ENCODE assay signal across 9 cellular contexts in the genomic region with DNA sequence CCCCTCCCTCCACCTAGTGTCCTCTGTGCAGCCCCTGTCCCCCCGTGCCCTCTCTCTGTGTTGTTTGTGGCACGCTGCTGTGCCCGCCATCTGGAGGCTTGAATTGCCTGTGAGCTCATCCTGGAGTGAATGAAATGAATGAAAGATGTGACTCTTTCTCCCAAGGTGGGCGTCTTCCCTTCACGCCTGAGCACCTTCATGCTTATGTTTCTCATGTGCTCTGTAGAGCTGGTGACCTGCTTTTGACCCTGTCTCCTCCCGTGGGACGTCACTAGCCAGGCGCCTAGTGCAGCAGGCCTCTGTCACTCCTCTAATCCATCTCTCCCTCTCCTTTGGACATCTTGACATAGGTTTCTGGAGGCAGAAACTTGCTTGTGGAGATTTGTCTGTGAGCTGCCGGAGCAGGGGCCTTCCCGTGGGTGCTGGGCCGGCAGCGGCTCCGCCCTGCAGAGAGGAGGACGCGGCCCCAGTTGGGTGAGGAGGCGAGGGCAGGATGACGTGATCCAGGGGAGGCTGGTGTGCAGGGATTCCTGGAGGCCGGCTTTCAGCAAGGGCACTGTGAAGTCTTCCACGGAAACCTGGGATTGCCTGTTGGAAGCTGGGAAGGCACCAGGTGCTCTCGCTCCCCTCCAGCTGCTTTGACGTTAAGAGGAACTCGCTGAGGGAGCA. TPM values are rescaled to one million over a fixed set of nuclear protein-coding genes. Genes with fewer than 3 reads are reported as not detected.
DNase-seq lines count a peak whose midpoint lies in the region; ATAC-seq and TF ChIP-seq lines count a peak whose summit lies in the region.
"Had no signal": no experiment of that assay in that cellular context is flagged by ENCODE, and none has a peak within 500 bp of the region (broad histone marks: within the 10 kb centered on the region; RNA-seq: fewer than 3 reads in every experiment).

No MANE protein-coding gene starts in this region.

- H3K9me2 ChIP-seq in MM.1S (replicated peaks; ENCODE audit: insufficient read depth, low read length), result no peaks in the 10 kb centered on the region

- H3K9ac ChIP-seq in MM.1S (ENCODE audit: low read length), result no peak overlapping the region
- H3K9ac ChIP-seq: parathyroid adenoma had no signal

- no peaks in the 10 kb centered on the region for H3K9me3 ChIP-seq in MM.1S (replicated peaks; ENCODE audit: insufficient read depth, low read length)

- H3K79me2 ChIP-seq in MM.1S (ENCODE audit: low read length), result no peaks in the 10 kb centered on the region

- ATAC-seq in GM18870 (IDR thresholded peaks at IDR 0.05; ENCODE audit: unreplicated experiment) (peak; percentile 63), HG02870 (IDR thresholded peaks at IDR 0.05; ENCODE audit: unreplicated experiment) (peak; percentile 61)
- no peak for ATAC-seq in activated naive CD4-positive, alpha-beta T cell treated with anti-CD3 and anti-CD28 coated beads, Interleukin-2, amount 50 U/mL, for 72 hours

- no peaks in the 10 kb centered on the region for H3K9me3 Mint-ChIP-seq in activated naive CD4-positive, alpha-beta T cell treated with anti-CD3 and anti-CD28 coated beads, Interleukin-2, amount 50 U/mL, for 72 hours

- no peak overlapping the region for H3K4me2 ChIP-seq in MM.1S (ENCODE audit: low read depth, low read length)

- no peaks in the 10 kb centered on the region for H3F3A ChIP-seq in MM.1S (ENCODE audit: insufficient read depth, low read length)

- peaks cover 5 to 7% of the 10 kb centered on the region in 2 donors for H3K36me3 Mint-ChIP-seq in activated naive CD4-positive, alpha-beta T cell treated with anti-CD3 and anti-CD28 coated beads, Interleukin-2, amount 50 U/mL, for 72 hours

- no peak overlapping the region for H2AFZ ChIP-seq in MM.1S (ENCODE audit: low read length)
- H2AFZ ChIP-seq: parathyroid adenoma had no signal

- H3K4me3 ChIP-seq in MM.1S (ENCODE audit: low read length), result no peak overlapping the region

- peak overlapping the region; percentile 30 to 90 for H3K27ac Mint-ChIP-seq in activated naive CD4-positive, alpha-beta T cell treated with anti-CD3 and anti-CD28 coated beads, Interleukin-2, amount 50 U/mL, for 72 hours

- TF ChIP-seq CTCF in MM.1S (IDR thresholded peaks at IDR 0.05; ENCODE audit: low read length), result no peak

- H3K27ac ChIP-seq in MM.1S (ENCODE audit: low read length), result no peak overlapping the region
- H3K27ac ChIP-seq: parathyroid adenoma had no signal

- H4K20me1 ChIP-seq in MM.1S (ENCODE audit: insufficient read depth, low read length), result no peaks in the 10 kb centered on the region

- no peaks in the 10 kb centered on the region for H3K27me3 ChIP-seq in MM.1S (replicated peaks; ENCODE audit: insufficient read depth, low read length)

- H3K4me1 ChIP-seq in MM.1S (ENCODE audit: low read length), result no peaks in the 10 kb centered on the region
- H3K4me1 ChIP-seq: parathyroid adenoma had no signal

- no peaks in the 10 kb centered on the region for H3K36me3 ChIP-seq in MM.1S (replicated peaks; ENCODE audit: insufficient read depth, low read length)

- no peak for DNase-seq in activated naive CD4-positive, alpha-beta T cell treated with anti-CD3 and anti-CD28 coated beads, Interleukin-2, amount 50 U/mL, for 72 hours (ENCODE audit: low spot score in 2 of 2)
- DNase-seq in non-pigmented ciliary epithelial cell (ENCODE audit: low read depth), result peak; percentile 48
- DNase-seq in MM.1S, result no peak
- DNase-seq in GF-D8 (lab: John Stamatoyannopoulos, UW), result no peak
- no peak for DNase-seq in OCI-M2 (lab: John Stamatoyannopoulos, UW; ENCODE audit: unreplicated experiment)
- DNase-seq: SHP77 had no signal

RNA-seq across cellular contexts. Expression of gene MUC6, which starts 40.6 kb away (rescaled TPM):
- not detected for total RNA-seq in activated naive CD4-positive, alpha-beta T cell treated with anti-CD3 and anti-CD28 coated beads, Interleukin-2, amount 50 U/mL, for 72 hours

Comparison
In these comparisons a context has a peak if more than half of its experiments do, and no peak if none do; other contexts are left out.
1. ATAC-seq: peak in GM18870 (single experiment) and HG02870 (single experiment); none in activated naive CD4-positive, alpha-beta T cell treated with anti-CD3 and anti-CD28 coated beads, Interleukin-2, amount 50 U/mL, for 72 hours (0 of 2).